ENCODE assay signal across 10 cellular contexts in genomic region chr3:15148614-15149013, GRCh38. TPM values are rescaled to one million over a fixed set of nuclear protein-coding genes. Genes with fewer than 3 reads are reported as not detected.
A peak's percentile ranks its signal among the peaks of the same experiment; 100 is the strongest.
DNase-seq lines count a peak whose midpoint lies in the region; ATAC-seq, FAIRE-seq and TF ChIP-seq lines count a peak whose summit lies in the region.
"Had no signal": no experiment of that assay in that cellular context is flagged by ENCODE, and none has a peak within 500 bp of the region (broad histone marks: within the 10 kb centered on the region; RNA-seq: fewer than 3 reads in every experiment).

No MANE protein-coding gene starts in this region.

- DNase-seq in NCI-H510A (lab: John Stamatoyannopoulos, UW) (peak; percentile 49), epithelial cell of esophagus (ENCODE audit: low read depth) (peak; percentile 25), pancreas (peak in 4 of 6 donors; percentile 23 to 41 (median 34)), omental fat pad (ENCODE audit: low spot score) (no peak), dorsolateral prefrontal cortex (no peak)
- DNase-seq in naive thymus-derived CD4-positive, alpha-beta T cell = no peak
- DNase-seq: natural killer cell had no signal

- no peaks in the 10 kb centered on the region for H3K4me1 ChIP-seq in pancreas
- no peaks in the 10 kb centered on the region for H3K4me1 ChIP-seq in naive thymus-derived CD4-positive, alpha-beta T cell (ENCODE audit: control insufficient read depth in 2 of 2, insufficient read depth in 2 of 2, low read length in 2 of 2)

- POLR2A ChIA-PET in naive thymus-derived CD4-positive, alpha-beta T cell (lab: Charles Lee) = no interaction called here

- ATAC-seq in GM19438 (IDR thresholded peaks at IDR 0.05; ENCODE audit: low read depth, unreplicated experiment) = peak; percentile 53
- peak; percentile 70 to 97 (median 80) for ATAC-seq in pancreas
- no peak for ATAC-seq in omental fat pad (ENCODE audit: low FRiP score)
- ATAC-seq in GM21717 (IDR thresholded peaks at IDR 0.05; ENCODE audit: unreplicated experiment) = no peak
- ATAC-seq in naive thymus-derived CD4-positive, alpha-beta T cell = no peak
- ATAC-seq: natural killer cell had no signal

- H3K9me3 Mint-ChIP-seq in naive thymus-derived CD4-positive, alpha-beta T cell = no peaks in the 10 kb centered on the region
- H3K9me3 Mint-ChIP-seq: natural killer cell had no signal

- intact Hi-C loops in pancreas (cut with DNase I) = no loop called here
- intact Hi-C loops in dorsolateral prefrontal cortex (cut with DNase I) = no loop called here
- intact Hi-C loops in naive thymus-derived CD4-positive, alpha-beta T cell (cut with micrococcal nuclease) = no loop called here

- peak; percentile 4 for TF ChIP-seq CTCF in epithelial cell of esophagus (IDR thresholded peaks at IDR 0.05; ENCODE audit: insufficient read depth, low read depth, low read length, missing control alignments)
- TF ChIP-seq CTCF in pancreas (IDR thresholded peaks at IDR 0.05) = no peak
- TF ChIP-seq CTCF in omental fat pad (IDR thresholded peaks at IDR 0.05) = no peak
- TF ChIP-seq CTCF in dorsolateral prefrontal cortex (IDR thresholded peaks at IDR 0.05 in 54 of 56, conservative IDR thresholded peaks at IDR 0.05 in 2 of 56; ENCODE audit: low read depth in 1 of 56, partially characterized antibody in 56 of 56) = no peak

- no peaks in the 10 kb centered on the region for H3K9me3 ChIP-seq in pancreas
- H3K9me3 ChIP-seq in naive thymus-derived CD4-positive, alpha-beta T cell (ENCODE audit: control insufficient read depth in 2 of 3, low read length in 3 of 3) = no peaks in the 10 kb centered on the region

- H3K27me3 ChIP-seq in pancreas = no peaks in the 10 kb centered on the region
- peaks cover 0 to 17% (median 0%) of the 10 kb centered on the region in 45 donors for H3K27me3 ChIP-seq in dorsolateral prefrontal cortex
- no peaks in the 10 kb centered on the region for H3K27me3 ChIP-seq in naive thymus-derived CD4-positive, alpha-beta T cell (ENCODE audit: control insufficient read depth in 2 of 2, insufficient read depth in 2 of 2, low read length in 2 of 2)

- H3K27ac ChIP-seq in pancreas = no peak overlapping the region
- no peak overlapping the region for H3K27ac ChIP-seq in dorsolateral prefrontal cortex
- no peak overlapping the region for H3K27ac ChIP-seq in naive thymus-derived CD4-positive, alpha-beta T cell (ENCODE audit: low read depth, low read length)

- 29 to 35% methylated on average over 3 of the region's 3 CpGs for whole genome bisulfite sequencing in pancreas, 2 donors

- H3K27me3 Mint-ChIP-seq in naive thymus-derived CD4-positive, alpha-beta T cell = peaks cover 16 to 57% (median 36%) of the 10 kb centered on the region in 5 donors

- H3K27ac Mint-ChIP-seq in naive thymus-derived CD4-positive, alpha-beta T cell = no peak overlapping the region
- H3K27ac Mint-ChIP-seq: activated naive CD8-positive, alpha-beta T cell; natural killer cell had no signal

- H3K4me1 Mint-ChIP-seq in naive thymus-derived CD4-positive, alpha-beta T cell = peaks cover 0 to 2% (median 0%) of the 10 kb centered on the region in 7 donors
- H3K4me1 Mint-ChIP-seq: natural killer cell had no signal

- no peaks in the 10 kb centered on the region for H3K36me3 ChIP-seq in pancreas
- no peaks in the 10 kb centered on the region for H3K36me3 ChIP-seq in naive thymus-derived CD4-positive, alpha-beta T cell (ENCODE audit: control insufficient read depth in 2 of 3, insufficient read depth in 3 of 3, low read length in 3 of 3)

- FAIRE-seq in pancreas (lab: Jason Lieb, UNC) = no peak

- peaks cover 0 to 4% (median 0%) of the 10 kb centered on the region in 5 donors for H3K36me3 Mint-ChIP-seq in naive thymus-derived CD4-positive, alpha-beta T cell
- H3K36me3 Mint-ChIP-seq: activated naive CD8-positive, alpha-beta T cell; natural killer cell had no signal

- CTCF ChIA-PET in naive thymus-derived CD4-positive, alpha-beta T cell (lab: Charles Lee) = no interaction called here

- no peak overlapping the region for H3K4me3 Mint-ChIP-seq in naive thymus-derived CD4-positive, alpha-beta T cell
- H3K4me3 Mint-ChIP-seq: activated naive CD8-positive, alpha-beta T cell; natural killer cell had no signal

- H3K4me3 ChIP-seq in epithelial cell of esophagus (ENCODE audit: low read length) (no peak overlapping the region), pancreas (no peak overlapping the region), dorsolateral prefrontal cortex (no peak overlapping the region)
- H3K4me3 ChIP-seq in naive thymus-derived CD4-positive, alpha-beta T cell (ENCODE audit: low read length) = no peak overlapping the region

RNA-seq across cellular contexts. Expression of gene RBSN, which starts 49.7 kb away (rescaled TPM):
- 10 to 100 TPM in 1 of 6 donors, 1 to 10 TPM in 5; 7.4 to 10.9 (median 9.0) TPM for total RNA-seq in pancreas
- 1 to 10 TPM; 5.7 to 6.5 TPM for polyA plus RNA-seq in pancreas
- total RNA-seq in omental fat pad = 10 to 100 TPM; 22.3 to 32.3 (median 23.3) TPM
- total RNA-seq in dorsolateral prefrontal cortex = 10 to 100 TPM; 39.4 to 74.3 (median 61.4) TPM
- 10 to 100 TPM; 20.5 to 54.4 (median 39.6) TPM for total RNA-seq in naive thymus-derived CD4-positive, alpha-beta T cell
- 10 to 100 TPM; 21.6 to 30.3 TPM for polyA plus RNA-seq in naive thymus-derived CD4-positive, alpha-beta T cell

RNA-seq across cellular contexts. Expression of gene CAPN7, which starts 57.4 kb away (rescaled TPM):
- total RNA-seq in pancreas (10 to 100 TPM; 15.7 to 23.9 (median 19.5) TPM), omental fat pad (10 to 100 TPM; 41.8 to 49.5 (median 43.9) TPM), dorsolateral prefrontal cortex (10 to 100 TPM; 33.3 to 71.8 (median 46.0) TPM)
- 10 to 100 TPM in 1 of 2 donors, 1 to 10 TPM in 1; 7.1 to 17.2 TPM for polyA plus RNA-seq in pancreas
- total RNA-seq in naive thymus-derived CD4-positive, alpha-beta T cell = 100 to 1,000 TPM in 2 of 5 experiments, 10 to 100 TPM in 3; 34.4 to 104 (median 70.4) TPM
- 10 to 100 TPM; 23.4 to 33.9 TPM for polyA plus RNA-seq in naive thymus-derived CD4-positive, alpha-beta T cell

Comparison
In these comparisons a context has a peak if more than half of its experiments do, and no peak if none do; other contexts are left out.
1. ATAC-seq: peak in GM19438 (single experiment) and pancreas (4 of 4); none in omental fat pad (single experiment), GM21717 (single experiment) and naive thymus-derived CD4-positive, alpha-beta T cell (single experiment).
2. DNase-seq: peak in NCI-H510A (single experiment), epithelial cell of esophagus (single experiment) and pancreas (4 of 6); none in omental fat pad (single experiment), dorsolateral prefrontal cortex (0 of 10) and naive thymus-derived CD4-positive, alpha-beta T cell (0 of 9).